ENCODE assay signal across 1 cellular context in genomic region chr19:22893855-22894270, GRCh38.
TF ChIP-seq lines count a peak whose summit lies in the region.

No MANE protein-coding gene starts in this region.

TF ChIP-seq in GM23338, 12 proteins besides CTCF, POLR2A, EP300 and RAD21 (continued from another document):
- no peak for TF ChIP-seq REST (IDR thresholded peaks at IDR 0.05; ENCODE audit: unreplicated experiment)
- no peak for TF ChIP-seq STAT1 (IDR thresholded peaks at IDR 0.05; ENCODE audit: unreplicated experiment)
- no peak for TF ChIP-seq CREB1 (CRISPR knock-in tag; IDR thresholded peaks at IDR 0.05; ENCODE audit: low read depth)
- no peak for TF ChIP-seq ETS1 (IDR thresholded peaks at IDR 0.05)
- no peak for TF ChIP-seq EZH2phosphoT487 (IDR thresholded peaks at IDR 0.05; ENCODE audit: unreplicated experiment)
TF ChIP-seq in GM23338: peak in this region for 0.
